ENCODE assay signal across 13 cellular contexts in genomic region chr1:243732627-243733026, GRCh38.
A peak's percentile ranks its signal among the peaks of the same experiment; 100 is the strongest.
DNase-seq lines count a peak whose midpoint lies in the region; ATAC-seq and TF ChIP-seq lines count a peak whose summit lies in the region.
"Had no signal": no experiment of that assay in that cellular context is flagged by ENCODE, and none has a peak within 500 bp of the region (broad histone marks: within the 10 kb centered on the region; RNA-seq: fewer than 3 reads in every experiment).

No MANE protein-coding gene starts in this region.

- no peak overlapping the region for H3K27ac Mint-ChIP-seq in neural progenitor cell
- H3K27ac Mint-ChIP-seq in stimulated activated naive CD8-positive, alpha-beta T cell treated with anti-CD3 and anti-CD28 coated beads, Interleukin-15, amount 100 ng/mL, for 72 hours = no peak overlapping the region
- H3K27ac Mint-ChIP-seq in activated CD4-positive, alpha-beta T cell treated with anti-CD3 and anti-CD28 coated beads for 36 hours = no peak overlapping the region
- H3K27ac Mint-ChIP-seq: B cell; T-helper 2 cell treated with Interferon-gamma antibody and Interleukin-4, amounts not matched to agents 5 μg/mL and 100 μg/mL, for 36 hours had no signal

- peaks cover 9% of the 10 kb centered on the region for H3K4me1 ChIP-seq in neural progenitor cell

- POLR2A ChIA-PET in activated CD4-positive, alpha-beta T cell treated with anti-CD3 and anti-CD28 coated beads for 36 hours (lab: Charles Lee) = interaction anchor here (0.6 kb wide), 1 partner anchor 238 kb away, joined by 5 read pairs; no protein-coding TSS in a partner anchor

- H3K9ac ChIP-seq in neural progenitor cell = no peak overlapping the region

- H3K4me1 Mint-ChIP-seq in neural progenitor cell = peaks cover 18% of the 10 kb centered on the region
- H3K4me1 Mint-ChIP-seq in stimulated activated naive CD8-positive, alpha-beta T cell treated with anti-CD3 and anti-CD28 coated beads, Interleukin-15, amount 100 ng/mL, for 72 hours = peaks cover 39% of the 10 kb centered on the region
- H3K4me1 Mint-ChIP-seq in activated CD4-positive, alpha-beta T cell treated with anti-CD3 and anti-CD28 coated beads for 36 hours = peaks cover 24% of the 10 kb centered on the region

- H3K27me3 Mint-ChIP-seq in neural progenitor cell (ENCODE audit: insufficient read depth, low read depth) = peaks cover 2% of the 10 kb centered on the region
- H3K27me3 Mint-ChIP-seq in stimulated activated naive CD8-positive, alpha-beta T cell treated with anti-CD3 and anti-CD28 coated beads, Interleukin-15, amount 100 ng/mL, for 72 hours = no peaks in the 10 kb centered on the region
- no peaks in the 10 kb centered on the region for H3K27me3 Mint-ChIP-seq in activated CD4-positive, alpha-beta T cell treated with anti-CD3 and anti-CD28 coated beads for 36 hours
- H3K27me3 Mint-ChIP-seq: B cell had no signal

- no peaks in the 10 kb centered on the region for H3K27me3 ChIP-seq in H7 (ENCODE audit: control insufficient read depth, insufficient read depth, low read length)
- H3K27me3 ChIP-seq in neural progenitor cell = no peaks in the 10 kb centered on the region

- H3K27ac ChIP-seq in neural progenitor cell = no peak overlapping the region

- H3K36me3 ChIP-seq in H7 (replicated peaks; ENCODE audit: control insufficient read depth, insufficient read depth, low read length) (no peaks in the 10 kb centered on the region), neural progenitor cell (no peaks in the 10 kb centered on the region)

- H3K9me3 Mint-ChIP-seq in neural progenitor cell = no peaks in the 10 kb centered on the region
- no peaks in the 10 kb centered on the region for H3K9me3 Mint-ChIP-seq in stimulated activated naive CD8-positive, alpha-beta T cell treated with anti-CD3 and anti-CD28 coated beads, Interleukin-15, amount 100 ng/mL, for 72 hours
- no peaks in the 10 kb centered on the region for H3K9me3 Mint-ChIP-seq in activated CD4-positive, alpha-beta T cell treated with anti-CD3 and anti-CD28 coated beads for 36 hours (ENCODE audit: low read depth)

- H3F3A ChIP-seq in neural progenitor cell (ENCODE audit: low read depth) = no peaks in the 10 kb centered on the region

- H3K9me3 ChIP-seq in neural progenitor cell (ENCODE audit: low read depth) = no peaks in the 10 kb centered on the region

- H3K79me2 ChIP-seq in neural progenitor cell (ENCODE audit: low read depth) = no peaks in the 10 kb centered on the region

- no peak for TF ChIP-seq CTCF in neural progenitor cell (IDR thresholded peaks at IDR 0.05)

- H2AFZ ChIP-seq in neural progenitor cell (replicated peaks) = no peak overlapping the region

- CTCF ChIA-PET in activated CD4-positive, alpha-beta T cell treated with anti-CD3 and anti-CD28 coated beads for 36 hours (lab: Charles Lee) = interaction anchor here (0.8 to 1.2 kb wide), 3 partner anchors 8 to 158 kb away, joined by 3 read pairs; no protein-coding TSS in a partner anchor

- peak overlapping the region; percentile 3 for H3K4me2 ChIP-seq in neural progenitor cell

- peak; percentile 10 for DNase-seq in H7
- peak; percentile 85 for DNase-seq in NCI-H1105 treated with DMSO at 0.1 percent for 48 hours (lab: John Stamatoyannopoulos, UW)
- peak; percentile 77 for DNase-seq in NCI-H748 treated with DMSO at 0.1 percent for 48 hours (lab: John Stamatoyannopoulos, UW)
- DNase-seq in neural progenitor cell (ENCODE audit: low spot score) = peak; percentile 12
- no peak for DNase-seq in stimulated activated naive CD8-positive, alpha-beta T cell treated with anti-CD3 and anti-CD28 coated beads, Interleukin-15, amount 100 ng/mL, for 72 hours
- DNase-seq in GM19238 (ENCODE audit: insufficient read length, low spot score) = no peak
- DNase-seq in activated CD4-positive, alpha-beta T cell treated with anti-CD3 and anti-CD28 coated beads for 36 hours = no peak
- DNase-seq: activated gamma-delta T cell; stimulated activated CD4-positive, alpha-beta T cell treated with anti-CD3 and anti-CD28 coated beads, Interleukin-4, amount 100 ng/mL, for 24 hours; stimulated activated CD8-positive, alpha-beta memory T cell treated with anti-CD3 and anti-CD28 coated beads, Interleukin-4, amount 100 ng/mL, for 48 hours had no signal

- peaks cover 2% of the 10 kb centered on the region for H3K36me3 Mint-ChIP-seq in neural progenitor cell
- H3K36me3 Mint-ChIP-seq in activated CD4-positive, alpha-beta T cell treated with anti-CD3 and anti-CD28 coated beads for 36 hours (ENCODE audit: low read depth) = peaks cover 7% of the 10 kb centered on the region

- no peak for ATAC-seq in stimulated activated naive CD8-positive, alpha-beta T cell treated with anti-CD3 and anti-CD28 coated beads, Interleukin-15, amount 100 ng/mL, for 72 hours
- ATAC-seq in activated CD4-positive, alpha-beta T cell treated with anti-CD3 and anti-CD28 coated beads for 36 hours = no peak
- ATAC-seq: activated CD4-positive, CD25-positive, alpha-beta regulatory T cell treated with anti-CD3 and anti-CD28 coated beads, Interleukin-2, amount 50 U/mL, for 24 hours had no signal

- peaks cover 3% of the 10 kb centered on the region for H4K20me1 ChIP-seq in neural progenitor cell (ENCODE audit: low read depth)

- H3K4me3 ChIP-seq in H7 (ENCODE audit: insufficient read depth, low read depth, low read length) (no peak overlapping the region), neural progenitor cell (no peak overlapping the region)

- intact Hi-C loops in activated CD4-positive, alpha-beta T cell treated with anti-CD3 and anti-CD28 coated beads for 36 hours (cut with DNase I, micrococcal nuclease) = no loop called here

- H3K4me3 Mint-ChIP-seq in neural progenitor cell = no peak overlapping the region
- H3K4me3 Mint-ChIP-seq in stimulated activated naive CD8-positive, alpha-beta T cell treated with anti-CD3 and anti-CD28 coated beads, Interleukin-15, amount 100 ng/mL, for 72 hours = no peak overlapping the region
- H3K4me3 Mint-ChIP-seq in activated CD4-positive, alpha-beta T cell treated with anti-CD3 and anti-CD28 coated beads for 36 hours = no peak overlapping the region
- H3K4me3 Mint-ChIP-seq: B cell; T-helper 2 cell treated with Interferon-gamma antibody and Interleukin-4, amounts not matched to agents 5 μg/mL and 100 μg/mL, for 36 hours had no signal

Comparison
In these comparisons a context has a peak if more than half of its experiments do, and no peak if none do; other contexts are left out.
1. DNase-seq: peak in H7 (single experiment), NCI-H1105 treated with DMSO at 0.1 percent for 48 hours (single experiment), NCI-H748 treated with DMSO at 0.1 percent for 48 hours (single experiment) and neural progenitor cell (single experiment); none in stimulated activated naive CD8-positive, alpha-beta T cell treated with anti-CD3 and anti-CD28 coated beads, Interleukin-15, amount 100 ng/mL, for 72 hours (0 of 2), GM19238 (single experiment) and activated CD4-positive, alpha-beta T cell treated with anti-CD3 and anti-CD28 coated beads for 36 hours (single experiment).